8 cellular contexts compared by ENCODE assay signal in genomic region chr10:80202934-80203834, GRCh38. TPM values are rescaled to one million over a fixed set of nuclear protein-coding genes. Genes with fewer than 3 reads are reported as not detected.
A peak's percentile ranks its signal among the peaks of the same experiment; 100 is the strongest.
DNase-seq lines count a peak whose midpoint lies in the region; ATAC-seq and TF ChIP-seq lines count a peak whose summit lies in the region.

No MANE protein-coding gene starts in this region.

- no peak overlapping the region for H2AFZ ChIP-seq in trophoblast cell (ENCODE audit: insufficient read depth, low read length, poor library complexity)

- H3K27ac Mint-ChIP-seq in activated T-cell treated with anti-CD3 and anti-CD28 coated beads, Interleukin-2, amount 50 U/mL, for 72 hours = peak overlapping the region; percentile 82

- H3K9ac ChIP-seq in NT2/D1 (ENCODE audit: insufficient read length, low read depth) = no peak overlapping the region
- H3K9ac ChIP-seq in trophoblast cell (ENCODE audit: low read length) = no peak overlapping the region

- H3K4me1 ChIP-seq in NT2/D1 (ENCODE audit: insufficient read depth, insufficient read length) (peaks cover 13% of the 10 kb centered on the region), trophoblast cell (ENCODE audit: control insufficient read depth in 1 of 2, insufficient read depth in 2 of 2, low read length in 2 of 2) (peaks cover 17 to 38% of the 10 kb centered on the region in 2 experiments)

- H3K27me3 ChIP-seq in NT2/D1 (ENCODE audit: insufficient read depth, insufficient read length) (no peaks in the 10 kb centered on the region), trophoblast cell (ENCODE audit: insufficient read depth, low read length) (no peaks in the 10 kb centered on the region)

- peak overlapping the region; percentile 85 to 87 for H3K4me3 Mint-ChIP-seq in activated T-cell treated with anti-CD3 and anti-CD28 coated beads, Interleukin-2, amount 50 U/mL, for 72 hours

- peaks cover 25% of the 10 kb centered on the region for H3K79me1 ChIP-seq in trophoblast cell (ENCODE audit: low read length)

- no peak overlapping the region for H2AK5ac ChIP-seq in trophoblast cell (ENCODE audit: low read length)

- H3K9me3 ChIP-seq in NT2/D1 (ENCODE audit: insufficient read depth, low read length) (no peaks in the 10 kb centered on the region), trophoblast cell (ENCODE audit: insufficient read depth, low read depth, low read length) (peaks cover 3% of the 10 kb centered on the region)

- H3K9me3 Mint-ChIP-seq in activated T-cell treated with anti-CD3 and anti-CD28 coated beads, Interleukin-2, amount 50 U/mL, for 72 hours = no peaks in the 10 kb centered on the region

- H3K14ac ChIP-seq in trophoblast cell (ENCODE audit: low read length) = no peak overlapping the region

- peak overlapping the region; percentile 85 for H3K4me2 ChIP-seq in trophoblast cell (ENCODE audit: low read length)

- H2BK12ac ChIP-seq in trophoblast cell (ENCODE audit: low read length) = no peak overlapping the region

- H3K4me3 ChIP-seq in AG10803 (ENCODE audit: low read length) (peak overlapping the region; percentile 90), NT2/D1 (ENCODE audit: insufficient read length, low read depth) (peak overlapping the region; percentile 62), fibroblast of villous mesenchyme (ENCODE audit: low read depth, low read length) (peak overlapping the region; percentile 78), trophoblast cell (ENCODE audit: low read depth, low read length) (peak overlapping the region; percentile 51)

- H3K23ac ChIP-seq in trophoblast cell (ENCODE audit: low read length) = no peak overlapping the region

- TF ChIP-seq POLR2A in GM18526 (IDR thresholded peaks at IDR 0.05; ENCODE audit: extremely low read depth, insufficient read length) = peak; percentile 40

- peak; percentile 40 for ATAC-seq in HG03039 (IDR thresholded peaks at IDR 0.05; ENCODE audit: unreplicated experiment)
- peak; percentile 75 to 76 for ATAC-seq in activated T-cell treated with anti-CD3 and anti-CD28 coated beads, Interleukin-2, amount 50 U/mL, for 72 hours (replicated peaks in 1 of 2)

- H3K36me3 ChIP-seq in NT2/D1 (ENCODE audit: insufficient read depth, insufficient read length, low read length) = peaks cover 5% of the 10 kb centered on the region
- H3K36me3 ChIP-seq in trophoblast cell (ENCODE audit: control insufficient read depth in 1 of 2, insufficient read depth in 2 of 2, low read length in 2 of 2) = peaks cover 2 to 5% of the 10 kb centered on the region in 2 experiments

- no CpG with 5 or more reads among the region's 14 CpGs for WGBS in trophoblast cell (ENCODE audit: extremely low coverage, insufficient coverage, insufficient read length)

- no peak overlapping the region for H4K8ac ChIP-seq in trophoblast cell (ENCODE audit: low read depth, low read length)

- H3K36me3 Mint-ChIP-seq in activated T-cell treated with anti-CD3 and anti-CD28 coated beads, Interleukin-2, amount 50 U/mL, for 72 hours (ENCODE audit: insufficient read depth in 2 of 2) = peaks cover 2 to 7% of the 10 kb centered on the region in 2 donors

- no peak overlapping the region for H2BK120ac ChIP-seq in trophoblast cell (ENCODE audit: insufficient read depth, low read length, poor library complexity)

- peak; percentile 20; the same call in 1 of the 2 replicates for TF ChIP-seq CTCF in AG10803 (conservative IDR thresholded peaks at IDR 0.05; ENCODE audit: low read length)
- TF ChIP-seq CTCF in fibroblast of villous mesenchyme (IDR thresholded peaks at IDR 0.05; ENCODE audit: insufficient read depth, low read depth, low read length) = no peak

- H3K4me1 Mint-ChIP-seq in activated T-cell treated with anti-CD3 and anti-CD28 coated beads, Interleukin-2, amount 50 U/mL, for 72 hours (ENCODE audit: low read depth) = peaks cover 68% of the 10 kb centered on the region

- no peak overlapping the region for H3K27ac ChIP-seq in trophoblast cell (ENCODE audit: low read depth, low read length)

- peaks cover 34% of the 10 kb centered on the region for H3K79me2 ChIP-seq in trophoblast cell (ENCODE audit: control insufficient read depth, insufficient read depth, low read length, poor library complexity)

- H3K18ac ChIP-seq in trophoblast cell (ENCODE audit: low read length) = no peak overlapping the region

- H3K27me3 Mint-ChIP-seq in activated T-cell treated with anti-CD3 and anti-CD28 coated beads, Interleukin-2, amount 50 U/mL, for 72 hours (ENCODE audit: low read depth) = no peaks in the 10 kb centered on the region

- no peak overlapping the region for H4K91ac ChIP-seq in trophoblast cell (ENCODE audit: low read depth, low read length)

- H2BK5ac ChIP-seq in trophoblast cell (ENCODE audit: low read depth, low read length, poor library complexity) = no peak overlapping the region

- peak overlapping the region; percentile 92 for H3K4ac ChIP-seq in trophoblast cell (ENCODE audit: low read depth, low read length)

- DNase-seq in AG10803 (ENCODE audit: low read depth) = peak; percentile 91
- DNase-seq in NT2/D1 (ENCODE audit: low read depth, low spot score) = no peak
- peak; percentile 77 to 84 for DNase-seq in activated T-cell treated with anti-CD3 and anti-CD28 coated beads, Interleukin-2, amount 50 U/mL, for 72 hours
- peak; percentile 90 for DNase-seq in fibroblast of villous mesenchyme (ENCODE audit: low read depth)
- peak; percentile 94 to 95 for DNase-seq in trophoblast cell
- no peak for DNase-seq in superior temporal gyrus (ENCODE audit: extremely low spot score)

- H4K12ac ChIP-seq in trophoblast cell (ENCODE audit: low read depth, low read length) = no peak overlapping the region

RNA-seq across cellular contexts. Expression of gene ANXA11, which starts 2.2 kb away (rescaled TPM):
- 100 to 1,000 TPM; 207 to 229 TPM for total RNA-seq in activated T-cell treated with anti-CD3 and anti-CD28 coated beads, Interleukin-2, amount 50 U/mL, for 72 hours
- 79.9 and 85.0 TPM in 2 replicates for total RNA-seq in fibroblast of villous mesenchyme
- 460 and 504 TPM in 2 replicates for polyA plus RNA-seq in trophoblast cell (2013)

Comparison
In these comparisons a context has a peak if more than half of its experiments do, and no peak if none do; other contexts are left out.
1. DNase-seq: peak in AG10803 (single experiment), activated T-cell treated with anti-CD3 and anti-CD28 coated beads, Interleukin-2, amount 50 U/mL, for 72 hours (2 of 2), fibroblast of villous mesenchyme (single experiment) and trophoblast cell (2 of 2); none in NT2/D1 (single experiment) and superior temporal gyrus (single experiment).
2. Peak in every context shown above with its lines, with median percentiles within 50 percentile points of each other: H3K4me3 ChIP-seq.